In genomic region chr9:30015073-30015472, GRCh38 we compare ENCODE assay signal across 20 cellular contexts.
DNase-seq lines count a peak whose midpoint lies in the region; ATAC-seq and TF ChIP-seq lines count a peak whose summit lies in the region.
"Had no signal": no experiment of that assay in that cellular context is flagged by ENCODE, and none has a peak within 500 bp of the region (broad histone marks: within the 10 kb centered on the region; RNA-seq: fewer than 3 reads in every experiment).

No MANE protein-coding gene starts in this region.

- H3K4me1 ChIP-seq in PC-3 (ENCODE audit: insufficient read depth, low read length) (no peaks in the 10 kb centered on the region), Peyer's patch (no peaks in the 10 kb centered on the region)
- H3K4me1 ChIP-seq: BLaER1 had no signal

- H3K27me3 ChIP-seq in PC-3 (ENCODE audit: low read length), result no peaks in the 10 kb centered on the region
- H3K27me3 ChIP-seq in Peyer's patch, result no peaks in the 10 kb centered on the region
- H3K27me3 ChIP-seq: BLaER1 had no signal

- TF ChIP-seq CTCF in PC-3 (conservative IDR thresholded peaks at IDR 0.05; ENCODE audit: low read depth, low read length) (no peak), nephron progenitor cell (IDR thresholded peaks at IDR 0.05) (no peak), Peyer's patch (IDR thresholded peaks at IDR 0.05) (no peak)

- peak; percentile 38 for DNase-seq in H4 (ENCODE audit: low spot score)
- DNase-seq in PC-3, result no peak
- peak; percentile 74 for DNase-seq in foreskin melanocyte
- DNase-seq in nephron progenitor cell, result no peak
- no peak for DNase-seq in Peyer's patch
- no peak for DNase-seq in left colon
- DNase-seq in CD1c-positive myeloid dendritic cell (ENCODE audit: extremely low spot score), result no peak
- no peak for DNase-seq in NCI-H1048 (lab: John Stamatoyannopoulos, UW)
- DNase-seq: 8988T; CD8-positive, alpha-beta T cell; COR-L47; DMS 273 treated with DMSO at 0.1 percent for 48 hours; DMS53; DND-41; EL; GOT3; H9 had no signal

- no peaks in the 10 kb centered on the region for H3K79me2 ChIP-seq in PC-3 (ENCODE audit: low read length)

- H3K27me3 Mint-ChIP-seq in nephron progenitor cell (ENCODE audit: low read depth, poor library complexity), result no peaks in the 10 kb centered on the region

- no peaks in the 10 kb centered on the region for H3K9me3 Mint-ChIP-seq in nephron progenitor cell
- H3K9me3 Mint-ChIP-seq: CD8-positive, alpha-beta T cell; H9 had no signal

- peak overlapping the region; percentile 42 for H3K27ac Mint-ChIP-seq in nephron progenitor cell
- H3K27ac Mint-ChIP-seq: CD14-positive monocyte; CD8-positive, alpha-beta T cell; H9 had no signal

- no peak overlapping the region for H3K4me2 ChIP-seq in PC-3 (ENCODE audit: low read length)
- H3K4me2 ChIP-seq: BLaER1 had no signal

- H3K9me3 ChIP-seq in PC-3 (ENCODE audit: low read length) (no peaks in the 10 kb centered on the region), Peyer's patch (no peaks in the 10 kb centered on the region)
- H3K9me3 ChIP-seq: BLaER1 had no signal

- H3K4me1 Mint-ChIP-seq in nephron progenitor cell, result no peaks in the 10 kb centered on the region
- H3K4me1 Mint-ChIP-seq: CD14-positive monocyte, H9 had no signal

- H3K4me3 Mint-ChIP-seq in nephron progenitor cell, result no peak overlapping the region
- H3K4me3 Mint-ChIP-seq: CD14-positive monocyte; CD8-positive, alpha-beta T cell; H9 had no signal

- no peak overlapping the region for H3K9ac ChIP-seq in PC-3 (ENCODE audit: low read length)
- H3K9ac ChIP-seq: BLaER1 had no signal

- intact Hi-C loops in PC-3 (cut with micrococcal nuclease) (no loop called here), left colon (cut with DNase I, micrococcal nuclease) (no loop called here)

- H3K4me3 ChIP-seq in PC-3 (ENCODE audit: low read length), result no peak overlapping the region
- no peak overlapping the region for H3K4me3 ChIP-seq in Peyer's patch
- H3K4me3 ChIP-seq: BLaER1 had no signal

- CTCF ChIA-PET in PC-3 (lab: Charles Lee), result no interaction called here

- TF ChIP-seq POLR2A in Peyer's patch (IDR thresholded peaks at IDR 0.05), result no peak

- H3K36me3 ChIP-seq in PC-3 (ENCODE audit: low read depth, low read length), result no peaks in the 10 kb centered on the region
- H3K36me3 ChIP-seq in Peyer's patch, result no peaks in the 10 kb centered on the region
- H3K36me3 ChIP-seq: BLaER1 had no signal

- H3K36me3 Mint-ChIP-seq in nephron progenitor cell (ENCODE audit: low read depth), result no peaks in the 10 kb centered on the region
- H3K36me3 Mint-ChIP-seq: CD14-positive monocyte; CD8-positive, alpha-beta T cell had no signal

- no peaks in the 10 kb centered on the region for H4K20me1 ChIP-seq in PC-3 (ENCODE audit: low read length)
- H4K20me1 ChIP-seq: BLaER1 had no signal

- no peak overlapping the region for H3K27ac ChIP-seq in PC-3 (ENCODE audit: low read length)
- no peak overlapping the region for H3K27ac ChIP-seq in Peyer's patch
- H3K27ac ChIP-seq: BLaER1 had no signal

- POLR2A ChIA-PET in PC-3 (lab: Charles Lee; ENCODE audit: unreplicated experiment), result no interaction called here

- no peaks in the 10 kb centered on the region for H3F3A ChIP-seq in PC-3 (ENCODE audit: low read length, unreplicated experiment)

- H2AFZ ChIP-seq in PC-3 (ENCODE audit: low read length), result no peak overlapping the region

- ATAC-seq in PC-3, result peak; percentile 48; the same call in 1 of the 2 replicates
- ATAC-seq in left colon, result no peak
- ATAC-seq: CD8-positive, alpha-beta T cell; HepG2 had no signal

- BruUV-seq in PC-3 (replicated peaks; lab: Mats Ljungman, UMichigan), result no TSS peak

- H3K9me2 ChIP-seq in PC-3 (replicated peaks; ENCODE audit: low read length), result no peaks in the 10 kb centered on the region

Comparison
In these comparisons a context has a peak if more than half of its experiments do, and no peak if none do; other contexts are left out.
1. DNase-seq: peak in H4 (single experiment) and foreskin melanocyte (single experiment); none in PC-3 (single experiment), nephron progenitor cell (single experiment), Peyer's patch (0 of 3), left colon (0 of 2), CD1c-positive myeloid dendritic cell (single experiment) and NCI-H1048 (single experiment).